In the genomic region with DNA sequence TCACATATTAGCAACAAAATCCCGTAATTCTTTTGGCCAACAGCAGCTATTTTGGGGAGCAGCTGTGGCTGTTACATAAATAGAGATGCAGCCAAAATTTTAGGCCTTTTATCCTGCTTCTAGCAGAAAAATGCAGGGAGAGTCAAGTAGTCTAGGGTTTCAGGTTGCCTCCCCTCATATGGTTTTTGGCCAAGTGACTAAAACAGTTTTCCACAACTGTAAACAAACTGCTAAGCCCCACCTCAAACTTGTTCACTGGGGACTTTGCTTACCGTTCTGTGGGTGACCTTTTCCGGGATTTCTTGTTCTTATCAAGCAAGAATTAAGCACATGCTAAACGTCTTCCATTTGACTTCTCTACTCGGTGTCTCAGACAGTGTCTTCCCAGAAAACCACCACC, we compare ENCODE assay signal across 13 cellular contexts.
A peak's percentile ranks its signal among the peaks of the same experiment; 100 is the strongest.
DNase-seq lines count a peak whose midpoint lies in the region; ATAC-seq and TF ChIP-seq lines count a peak whose summit lies in the region.
"Had no signal": no experiment of that assay in that cellular context is flagged by ENCODE, and none has a peak within 500 bp of the region (broad histone marks: within the 10 kb centered on the region; RNA-seq: fewer than 3 reads in every experiment).

No MANE protein-coding gene starts in this region.

- no peak for TF ChIP-seq CTCF in BJ (IDR thresholded peaks at IDR 0.05; ENCODE audit: insufficient read depth, low read depth, low read length)

- no peaks in the 10 kb centered on the region for H3K27me3 ChIP-seq in BJ (ENCODE audit: control insufficient read depth, insufficient read depth, low read length)
- no peaks in the 10 kb centered on the region for H3K27me3 ChIP-seq in skeletal muscle satellite cell (ENCODE audit: control insufficient read depth, insufficient read depth, low read length)

- H3K36me3 ChIP-seq in BJ (ENCODE audit: control insufficient read depth, insufficient read depth, low read length) (no peaks in the 10 kb centered on the region), skeletal muscle satellite cell (ENCODE audit: insufficient read depth, low read length) (no peaks in the 10 kb centered on the region)

- peak overlapping the region; percentile 57 for H3K4me2 ChIP-seq in skeletal muscle satellite cell (ENCODE audit: low read length)

- intact Hi-C loops in left ventricle myocardium superior (cut with micrococcal nuclease): loop anchor here (10.0 kb wide), 1 partner anchor 136 kb away; no protein-coding TSS in a partner anchor

- H3K4me3 ChIP-seq in BJ (ENCODE audit: low read depth, low read length) (no peak overlapping the region), skeletal muscle satellite cell (ENCODE audit: low read length) (peak overlapping the region; percentile 4)

- H3K9me3 ChIP-seq in skeletal muscle satellite cell (replicated peaks; ENCODE audit: low read length): no peaks in the 10 kb centered on the region

- peaks cover 51% of the 10 kb centered on the region for H3K4me1 ChIP-seq in skeletal muscle satellite cell (ENCODE audit: control insufficient read depth, insufficient read depth, low read length)

- ATAC-seq in left ventricle myocardium superior: peak; percentile 70
- ATAC-seq in HG02763 (IDR thresholded peaks at IDR 0.05; ENCODE audit: unreplicated experiment): no peak

- CTCF ChIA-PET in BJ (lab: Yijun Ruan, JAX): no interaction called here

- POLR2A ChIA-PET in BJ (lab: Charles Lee): no interaction called here

- H3K9ac ChIP-seq in skeletal muscle satellite cell (ENCODE audit: low read depth, low read length): peak overlapping the region; percentile 11

- DNase-seq in BJ (ENCODE audit: low read depth) (peak; percentile 27), astrocyte of the hippocampus (ENCODE audit: low read depth, low spot score) (peak; percentile 14), left ventricle myocardium superior (no peak), RPMI8226 (no peak), RKO (ENCODE audit: low spot score) (no peak)
- DNase-seq in activated CD4-positive, alpha-beta T cell treated with anti-CD3 and anti-CD28 coated beads, Interleukin-2, amount 50 U/mL, for 48 hours: no peak
- DNase-seq: activated CD8-positive, alpha-beta memory T cell treated with anti-CD3 and anti-CD28 coated beads, Interleukin-2, amount 50 U/mL, for 4 hours; anterior cingulate cortex; GF-D8; mesendoderm; NCI-H1930 had no signal

Comparison
In these comparisons a context has a peak if more than half of its experiments do, and no peak if none do; other contexts are left out.
1. DNase-seq: peak in BJ (single experiment) and astrocyte of the hippocampus (single experiment); none in left ventricle myocardium superior (single experiment), activated CD4-positive, alpha-beta T cell treated with anti-CD3 and anti-CD28 coated beads, Interleukin-2, amount 50 U/mL, for 48 hours (0 of 2), RPMI8226 (single experiment) and RKO (single experiment).